In the genomic region with DNA sequence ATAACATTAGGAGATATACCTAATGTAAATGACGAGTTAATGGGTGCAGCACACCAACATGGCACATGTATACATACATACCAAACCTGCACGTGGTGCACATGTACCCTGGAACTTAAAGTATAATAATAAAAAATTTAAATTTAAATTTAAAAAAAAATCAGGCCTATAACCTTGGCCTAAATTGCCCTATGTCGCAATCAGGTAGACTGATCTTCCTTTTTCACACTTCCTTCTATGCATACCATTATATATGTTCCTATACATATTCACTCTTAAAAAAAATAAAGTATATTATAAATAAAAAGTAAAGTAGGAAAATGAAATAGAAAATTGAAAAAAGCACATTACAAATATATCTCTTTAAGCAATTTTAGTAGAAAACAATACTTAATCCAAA, we compare ENCODE assay signal across 1 cellular context.
TF ChIP-seq lines count a peak whose summit lies in the region.

No MANE protein-coding gene starts in this region.

TF ChIP-seq in K562, 482 proteins besides CTCF, POLR2A, EP300 and RAD21 (continued from another document):
- TF ChIP-seq, protein P1, sequence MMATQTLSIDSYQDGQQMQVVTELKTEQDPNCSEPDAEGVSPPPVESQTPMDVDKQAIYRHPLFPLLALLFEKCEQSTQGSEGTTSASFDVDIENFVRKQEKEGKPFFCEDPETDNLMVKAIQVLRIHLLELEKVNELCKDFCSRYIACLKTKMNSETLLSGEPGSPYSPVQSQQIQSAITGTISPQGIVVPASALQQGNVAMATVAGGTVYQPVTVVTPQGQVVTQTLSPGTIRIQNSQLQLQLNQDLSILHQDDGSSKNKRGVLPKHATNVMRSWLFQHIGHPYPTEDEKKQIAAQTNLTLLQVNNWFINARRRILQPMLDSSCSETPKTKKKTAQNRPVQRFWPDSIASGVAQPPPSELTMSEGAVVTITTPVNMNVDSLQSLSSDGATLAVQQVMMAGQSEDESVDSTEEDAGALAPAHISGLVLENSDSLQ (IDR thresholded peaks at IDR 0.05) = no peak
- TF ChIP-seq BCOR (IDR thresholded peaks at IDR 0.05) = no peak
- TF ChIP-seq, protein P2, sequence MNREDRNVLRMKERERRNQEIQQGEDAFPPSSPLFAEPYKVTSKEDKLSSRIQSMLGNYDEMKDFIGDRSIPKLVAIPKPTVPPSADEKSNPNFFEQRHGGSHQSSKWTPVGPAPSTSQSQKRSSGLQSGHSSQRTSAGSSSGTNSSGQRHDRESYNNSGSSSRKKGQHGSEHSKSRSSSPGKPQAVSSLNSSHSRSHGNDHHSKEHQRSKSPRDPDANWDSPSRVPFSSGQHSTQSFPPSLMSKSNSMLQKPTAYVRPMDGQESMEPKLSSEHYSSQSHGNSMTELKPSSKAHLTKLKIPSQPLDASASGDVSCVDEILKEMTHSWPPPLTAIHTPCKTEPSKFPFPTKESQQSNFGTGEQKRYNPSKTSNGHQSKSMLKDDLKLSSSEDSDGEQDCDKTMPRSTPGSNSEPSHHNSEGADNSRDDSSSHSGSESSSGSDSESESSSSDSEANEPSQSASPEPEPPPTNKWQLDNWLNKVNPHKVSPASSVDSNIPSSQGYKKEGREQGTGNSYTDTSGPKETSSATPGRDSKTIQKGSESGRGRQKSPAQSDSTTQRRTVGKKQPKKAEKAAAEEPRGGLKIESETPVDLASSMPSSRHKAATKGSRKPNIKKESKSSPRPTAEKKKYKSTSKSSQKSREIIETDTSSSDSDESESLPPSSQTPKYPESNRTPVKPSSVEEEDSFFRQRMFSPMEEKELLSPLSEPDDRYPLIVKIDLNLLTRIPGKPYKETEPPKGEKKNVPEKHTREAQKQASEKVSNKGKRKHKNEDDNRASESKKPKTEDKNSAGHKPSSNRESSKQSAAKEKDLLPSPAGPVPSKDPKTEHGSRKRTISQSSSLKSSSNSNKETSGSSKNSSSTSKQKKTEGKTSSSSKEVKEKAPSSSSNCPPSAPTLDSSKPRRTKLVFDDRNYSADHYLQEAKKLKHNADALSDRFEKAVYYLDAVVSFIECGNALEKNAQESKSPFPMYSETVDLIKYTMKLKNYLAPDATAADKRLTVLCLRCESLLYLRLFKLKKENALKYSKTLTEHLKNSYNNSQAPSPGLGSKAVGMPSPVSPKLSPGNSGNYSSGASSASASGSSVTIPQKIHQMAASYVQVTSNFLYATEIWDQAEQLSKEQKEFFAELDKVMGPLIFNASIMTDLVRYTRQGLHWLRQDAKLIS (CRISPR knock-in tag; IDR thresholded peaks at IDR 0.05) = no peak
- TF ChIP-seq, protein P3, sequence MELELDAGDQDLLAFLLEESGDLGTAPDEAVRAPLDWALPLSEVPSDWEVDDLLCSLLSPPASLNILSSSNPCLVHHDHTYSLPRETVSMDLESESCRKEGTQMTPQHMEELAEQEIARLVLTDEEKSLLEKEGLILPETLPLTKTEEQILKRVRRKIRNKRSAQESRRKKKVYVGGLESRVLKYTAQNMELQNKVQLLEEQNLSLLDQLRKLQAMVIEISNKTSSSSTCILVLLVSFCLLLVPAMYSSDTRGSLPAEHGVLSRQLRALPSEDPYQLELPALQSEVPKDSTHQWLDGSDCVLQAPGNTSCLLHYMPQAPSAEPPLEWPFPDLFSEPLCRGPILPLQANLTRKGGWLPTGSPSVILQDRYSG (tag; conservative IDR thresholded peaks at IDR 0.05; ENCODE audit: low read depth) = no peak
- TF ChIP-seq CEBPG (CRISPR knock-in tag; IDR thresholded peaks at IDR 0.05) = no peak
- peak in 1 of 2 experiments; percentile 72; a peak in 2 of 4 replicates for TF ChIP-seq CEBPG (tag; conservative IDR thresholded peaks at IDR 0.05 in 1 of 2, IDR thresholded peaks at IDR 0.05 in 1 of 2)
- 0 out of 2 replicates have a peak, but pooled peaks have one; percentile 13 for TF ChIP-seq CEBPB (tag; IDR thresholded peaks at IDR 0.05)
- TF ChIP-seq MAZ (CRISPR knock-in tag; conservative IDR thresholded peaks at IDR 0.05 in 1 of 2, IDR thresholded peaks at IDR 0.05 in 1 of 2) = no peak
- TF ChIP-seq SMC3 (conservative IDR thresholded peaks at IDR 0.05; ENCODE audit: insufficient read depth, low read depth, low read length) = no peak
- TF ChIP-seq STAT5B (CRISPR knock-in tag; IDR thresholded peaks at IDR 0.05) = no peak
